In the genomic region with DNA sequence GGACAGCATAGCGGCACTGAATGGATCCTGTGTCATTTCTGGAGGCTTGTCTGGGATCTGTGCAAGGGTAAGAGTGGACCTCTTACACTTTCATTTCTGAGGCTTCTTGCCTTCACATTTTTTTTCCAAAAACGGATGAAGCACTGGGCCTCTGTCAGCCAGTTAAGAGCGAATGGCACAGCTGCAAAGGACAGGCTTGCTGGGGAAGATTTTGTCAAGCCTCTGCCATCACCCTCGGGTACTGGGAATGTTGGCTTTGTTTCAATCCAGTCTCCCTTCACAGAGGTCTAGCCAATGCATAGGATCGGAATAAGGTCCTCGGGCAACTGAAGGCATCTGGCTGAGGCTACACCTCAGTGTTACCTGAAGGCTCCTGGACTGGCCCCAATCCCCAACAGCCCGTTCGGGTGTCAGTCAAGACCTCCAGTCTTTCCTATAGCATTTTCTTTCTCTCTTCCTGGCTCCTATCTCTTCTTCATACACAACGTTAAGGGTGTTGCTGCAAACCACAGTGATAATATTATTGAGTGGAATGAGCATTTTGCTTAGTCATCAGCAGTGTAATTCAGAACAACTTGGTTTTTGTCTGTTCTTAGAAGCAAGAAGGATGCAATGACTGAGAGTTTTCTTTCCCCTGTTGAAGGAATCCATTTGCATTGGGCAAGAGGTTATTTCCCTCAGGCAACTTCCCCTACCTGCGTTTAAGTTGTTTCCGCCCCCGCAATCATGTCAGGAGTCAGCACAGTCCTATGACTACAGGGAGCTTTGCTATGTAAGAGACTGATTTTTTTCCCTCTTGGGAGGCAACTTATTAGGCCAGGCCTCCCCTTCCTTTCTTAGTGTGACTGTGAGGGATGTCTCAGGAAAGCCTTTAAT, we compare ENCODE assay signal across 10 cellular contexts. TPM values are rescaled to one million over a fixed set of nuclear protein-coding genes. Genes with fewer than 3 reads are reported as not detected.
DNase-seq lines count a peak whose midpoint lies in the region; ATAC-seq and TF ChIP-seq lines count a peak whose summit lies in the region.
"Had no signal": no experiment of that assay in that cellular context is flagged by ENCODE, and none has a peak within 500 bp of the region (broad histone marks: within the 10 kb centered on the region; RNA-seq: fewer than 3 reads in every experiment).

No MANE protein-coding gene starts in this region.

- no peaks in the 10 kb centered on the region for H3K27me3 ChIP-seq in skeletal muscle satellite cell (ENCODE audit: control insufficient read depth, insufficient read depth, low read length)
- H3K27me3 ChIP-seq: pancreas, SJSA1 had no signal

- in situ Hi-C loops in SK-MEL-5 (cut with HindIII; ENCODE audit: low pct_unique_long_range_greater_than_20kb, low sequenced_read_pairs), result no loop called here

- peaks cover 24% of the 10 kb centered on the region for H3K4me1 Mint-ChIP-seq in chondrocyte (ENCODE audit: low read depth)

- H3K4me2 ChIP-seq in skeletal muscle satellite cell (ENCODE audit: low read length), result peak overlapping the region; percentile 51

- H3K27me3 Mint-ChIP-seq in chondrocyte (ENCODE audit: low read depth), result no peaks in the 10 kb centered on the region

- H3K9ac ChIP-seq in skeletal muscle satellite cell (ENCODE audit: low read depth, low read length), result no peak overlapping the region

- no peaks in the 10 kb centered on the region for H3K9me3 ChIP-seq in skeletal muscle satellite cell (replicated peaks; ENCODE audit: low read length)
- H3K9me3 ChIP-seq: pancreas, SJSA1 had no signal

- H3K9me3 Mint-ChIP-seq in chondrocyte (ENCODE audit: low read depth), result peaks cover under 1% of the 10 kb centered on the region

- TF ChIP-seq CTCF in chondrocyte (IDR thresholded peaks at IDR 0.05), result no peak

- no peak overlapping the region for H3K4me3 Mint-ChIP-seq in chondrocyte (ENCODE audit: unreplicated experiment)

- DNase-seq in SK-MEL-5 (ENCODE audit: low read depth, low spot score) (peak; percentile 91), chondrocyte (ENCODE audit: low spot score) (no peak), NCI-H748 (lab: John Stamatoyannopoulos, UW; ENCODE audit: unreplicated experiment) (no peak), NCI-H2227 treated with DMSO at 0.1 percent for 48 hours (lab: John Stamatoyannopoulos, UW) (no peak), anterior cingulate cortex (lab: John Stamatoyannopoulos, UW) (no peak)
- DNase-seq: pancreas had no signal

- H3K36me3 ChIP-seq in skeletal muscle satellite cell (ENCODE audit: insufficient read depth, low read length), result peaks cover 8% of the 10 kb centered on the region

- peaks cover 21% of the 10 kb centered on the region for H3K4me1 ChIP-seq in skeletal muscle satellite cell (ENCODE audit: control insufficient read depth, insufficient read depth, low read length)
- H3K4me1 ChIP-seq: SJSA1 had no signal

- H3K27ac Mint-ChIP-seq in chondrocyte (ENCODE audit: unreplicated experiment), result peak overlapping the region; percentile 89

- ATAC-seq in GM18508 (IDR thresholded peaks at IDR 0.05; ENCODE audit: insufficient read depth, unreplicated experiment) (peak; percentile 71), HG02678 (IDR thresholded peaks at IDR 0.05; ENCODE audit: unreplicated experiment) (peak; percentile 77)

- peak overlapping the region; percentile 4 for H3K4me3 ChIP-seq in skeletal muscle satellite cell (ENCODE audit: low read length)
- H3K4me3 ChIP-seq: pancreas, SJSA1 had no signal

- peaks cover 4% of the 10 kb centered on the region for H3K36me3 Mint-ChIP-seq in chondrocyte (ENCODE audit: low read depth)

RNA-seq across cellular contexts. Expression of a gene that starts 22.8 kb away (rescaled TPM):
- 25.4 and 26.6 TPM in 2 replicates for total RNA-seq in SK-MEL-5 (2014; rRNA removed; shearing (Covaris generic))
- 12.5 and 17.5 TPM in 2 replicates for polyA plus RNA-seq in SK-MEL-5 (2015; cell fraction: cytosol; rRNA removed)
- polyA plus RNA-seq in SK-MEL-5 (2015; cell fraction: nucleus; rRNA removed), result 41.8 and 42.5 TPM in 2 replicates
- total RNA-seq in chondrocyte, result 9.7 to 15.3 TPM (median 9.8 TPM) in 3 replicates
- total RNA-seq in skeletal muscle satellite cell (2012; rRNA removed), result 9.6 and 9.9 TPM in 2 replicates

RNA-seq across cellular contexts. Expression of a gene that starts 23.2 kb away (rescaled TPM):
- 142 and 156 TPM in 2 replicates for total RNA-seq in SK-MEL-5 (2014; rRNA removed; shearing (Covaris generic))
- polyA plus RNA-seq in SK-MEL-5 (2015; cell fraction: cytosol; rRNA removed), result 65.5 and 65.8 TPM in 2 replicates
- polyA plus RNA-seq in SK-MEL-5 (2015; cell fraction: nucleus; rRNA removed), result 420 and 472 TPM in 2 replicates
- 57.0 to 89.5 TPM (median 59.5 TPM) in 3 replicates for total RNA-seq in chondrocyte
- 56.8 and 88.0 TPM in 2 replicates for total RNA-seq in skeletal muscle satellite cell (2012; rRNA removed)
